ENCODE assay signal across 10 cellular contexts in the genomic region with DNA sequence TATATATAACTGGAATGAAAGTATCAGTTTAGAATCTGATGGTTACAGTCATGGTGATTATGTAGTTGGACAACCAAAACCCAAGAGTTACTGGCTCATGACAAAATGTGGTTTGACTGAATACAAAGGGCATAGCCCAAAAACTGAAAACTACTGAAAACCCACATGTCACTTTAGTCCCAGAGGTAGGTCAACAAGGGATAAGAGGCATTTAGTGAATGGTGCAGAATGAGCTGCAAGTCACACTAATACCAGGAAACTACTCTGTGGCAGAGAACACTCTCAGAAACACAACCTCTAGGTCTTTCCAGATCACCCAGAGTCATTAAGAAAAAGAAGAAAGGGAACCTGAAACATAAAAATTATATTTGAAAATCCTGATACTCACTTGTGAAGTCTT.
DNase-seq lines count a peak whose midpoint lies in the region; ATAC-seq and TF ChIP-seq lines count a peak whose summit lies in the region.
"Had no signal": no experiment of that assay in that cellular context is flagged by ENCODE, and none has a peak within 500 bp of the region (broad histone marks: within the 10 kb centered on the region; RNA-seq: fewer than 3 reads in every experiment).

No MANE protein-coding gene starts in this region.

- H3K9me3 ChIP-seq in BE2C = peaks cover 2% of the 10 kb centered on the region; the same call in 1 of the 2 replicates
- H3K9me3 ChIP-seq: testis had no signal

- DNase-seq in BE2C = no peak
- no peak for DNase-seq in SIG-M5 treated with dmso at 0.1 percent for 504 hours (lab: John Stamatoyannopoulos, UW; ENCODE audit: unreplicated experiment)
- no peak for DNase-seq in DMS 273 treated with DMSO at 0.1 percent for 48 hours (lab: John Stamatoyannopoulos, UW)
- no peak for DNase-seq in SIG-M5 (lab: John Stamatoyannopoulos, UW)
- DNase-seq: hypothalamus, testis had no signal

- H3K27me3 Mint-ChIP-seq in activated T-helper 17 cell treated with anti-CD3 and anti-CD28 coated beads, Interleukin-2, amount 50 U/mL, for 72 hours = no peaks in the 10 kb centered on the region

- no peak for TF ChIP-seq CTCF in BE2C (IDR thresholded peaks at IDR 0.05; ENCODE audit: low read depth, low read length)

- H3K36me3 Mint-ChIP-seq in activated T-helper 17 cell treated with anti-CD3 and anti-CD28 coated beads, Interleukin-2, amount 50 U/mL, for 72 hours (ENCODE audit: low read depth) = no peaks in the 10 kb centered on the region

- H3K9me3 Mint-ChIP-seq in activated T-helper 17 cell treated with anti-CD3 and anti-CD28 coated beads, Interleukin-2, amount 50 U/mL, for 72 hours = no peaks in the 10 kb centered on the region

- H3K4me3 Mint-ChIP-seq in activated T-helper 17 cell treated with anti-CD3 and anti-CD28 coated beads, Interleukin-2, amount 50 U/mL, for 72 hours = no peak overlapping the region

- ATAC-seq in GM18861 (IDR thresholded peaks at IDR 0.05; ENCODE audit: unreplicated experiment) (peak; percentile 96), GM21381 (IDR thresholded peaks at IDR 0.05; ENCODE audit: unreplicated experiment) (peak; percentile 92), HG03060 (IDR thresholded peaks at IDR 0.05; ENCODE audit: low read depth, unreplicated experiment) (peak; percentile 96)
- peak; percentile 90 for ATAC-seq in activated T-helper 17 cell treated with anti-CD3 and anti-CD28 coated beads, Interleukin-2, amount 50 U/mL, for 72 hours (replicated peaks)

- no peaks in the 10 kb centered on the region for H3K4me1 Mint-ChIP-seq in activated T-helper 17 cell treated with anti-CD3 and anti-CD28 coated beads, Interleukin-2, amount 50 U/mL, for 72 hours

- H3K4me3 ChIP-seq in BE2C (ENCODE audit: low read depth, low read length) = no peak overlapping the region
- H3K4me3 ChIP-seq: testis had no signal

- H3K27me3 ChIP-seq in BE2C = no peaks in the 10 kb centered on the region
- H3K27me3 ChIP-seq: testis had no signal

- H3K4me1 ChIP-seq in BE2C = peaks cover 14% of the 10 kb centered on the region

- peak overlapping the region; percentile 29 for H3K27ac Mint-ChIP-seq in activated T-helper 17 cell treated with anti-CD3 and anti-CD28 coated beads, Interleukin-2, amount 50 U/mL, for 72 hours

- no peaks in the 10 kb centered on the region for H3K36me3 ChIP-seq in BE2C
